ENCODE assay signal across 1 cellular context in the genomic region with DNA sequence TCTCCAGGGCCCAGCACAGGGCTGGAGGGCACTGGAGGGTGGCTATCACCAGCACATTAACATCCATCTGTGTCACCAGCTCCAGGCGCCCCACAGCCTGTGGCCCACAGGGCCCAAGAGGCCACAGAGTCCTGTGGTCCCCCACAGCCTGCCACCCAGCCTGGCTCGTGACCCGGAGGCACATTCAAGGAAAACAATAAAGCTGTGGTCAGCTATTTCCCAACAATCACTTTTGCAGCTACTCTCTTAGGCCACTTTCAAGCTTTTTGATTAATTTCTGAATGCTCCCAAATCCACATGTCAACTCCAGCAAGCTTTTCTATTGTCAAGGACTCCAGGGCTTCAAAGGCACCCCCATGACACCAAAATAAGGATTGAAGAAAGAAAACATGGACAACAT.
TF ChIP-seq lines count a peak whose summit lies in the region.

No MANE protein-coding gene starts in this region.

TF ChIP-seq in A549, 52 proteins besides CTCF, POLR2A, EP300 and RAD21:
- TF ChIP-seq MAFK (IDR thresholded peaks at IDR 0.05; ENCODE audit: partially characterized antibody) (peak; percentile 67), CBX8 (IDR thresholded peaks at IDR 0.05) (no peak)
